10 cellular contexts compared by ENCODE assay signal in the genomic region with DNA sequence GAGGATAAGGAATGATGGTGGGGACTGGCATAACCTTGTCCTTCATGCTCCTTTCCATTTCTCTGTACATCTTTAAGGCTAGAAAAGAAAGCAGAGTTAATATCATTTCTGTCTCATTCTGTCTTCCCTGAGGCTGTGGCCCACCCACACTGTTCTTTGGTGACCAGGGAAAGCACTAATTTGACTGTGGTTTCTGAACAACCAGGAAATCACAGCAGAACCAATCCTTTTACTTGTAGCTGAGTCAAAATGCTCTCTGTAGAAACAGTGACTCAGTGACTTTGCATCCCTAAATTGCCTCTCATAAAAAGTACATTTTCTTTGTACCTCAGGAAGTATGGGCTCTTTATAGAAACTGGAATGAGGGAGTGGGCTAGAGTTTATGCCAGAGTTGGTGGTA. TPM values are rescaled to one million over a fixed set of nuclear protein-coding genes. Genes with fewer than 3 reads are reported as not detected.
DNase-seq lines count a peak whose midpoint lies in the region; ATAC-seq, FAIRE-seq and TF ChIP-seq lines count a peak whose summit lies in the region.
"Had no signal": no experiment of that assay in that cellular context is flagged by ENCODE, and none has a peak within 500 bp of the region (broad histone marks: within the 10 kb centered on the region; RNA-seq: fewer than 3 reads in every experiment).

No MANE protein-coding gene starts in this region.

- H4K20me1 ChIP-seq in keratinocyte (ENCODE audit: control insufficient read depth, extremely low read depth, insufficient read depth, low read length), result no peaks in the 10 kb centered on the region

- H3K36me3 ChIP-seq in keratinocyte (ENCODE audit: control insufficient read depth in 2 of 2, extremely low read depth in 1 of 2, insufficient read depth in 2 of 2, low read length in 2 of 2) (no peaks in the 10 kb centered on the region), left ventricle myocardium inferior (peaks cover 16% of the 10 kb centered on the region)

- H3K27me3 ChIP-seq in keratinocyte (ENCODE audit: control insufficient read depth, extremely low read depth, insufficient read depth, low read length) (no peaks in the 10 kb centered on the region), dorsolateral prefrontal cortex (no peaks in the 10 kb centered on the region), left ventricle myocardium inferior (ENCODE audit: low read depth) (no peaks in the 10 kb centered on the region)

- no peak for TF ChIP-seq CTCF in keratinocyte (optimal IDR thresholded peaks at IDR 0.05 in 1 of 3, IDR thresholded peaks at IDR 0.05 in 1 of 3, conservative IDR thresholded peaks at IDR 0.05 in 1 of 3; ENCODE audit: extremely low read depth in 1 of 3, insufficient read depth in 2 of 3, low read length in 3 of 3)
- TF ChIP-seq CTCF in dorsolateral prefrontal cortex (IDR thresholded peaks at IDR 0.05 in 54 of 56, conservative IDR thresholded peaks at IDR 0.05 in 2 of 56; ENCODE audit: low read depth in 1 of 56, partially characterized antibody in 56 of 56), result no peak
- no peak for TF ChIP-seq CTCF in left ventricle myocardium inferior (IDR thresholded peaks at IDR 0.05; ENCODE audit: borderline replicate concordance)

- no peak overlapping the region for H3K4me3 ChIP-seq in keratinocyte (ENCODE audit: control insufficient read depth in 2 of 3, extremely low read depth in 1 of 3, insufficient read depth in 2 of 3, low read depth in 1 of 3, low read length in 3 of 3)
- no peak overlapping the region for H3K4me3 ChIP-seq in dorsolateral prefrontal cortex
- H3K4me3 ChIP-seq in left ventricle myocardium inferior, result no peak overlapping the region

- intact Hi-C loops in dorsolateral prefrontal cortex (cut with DNase I) (no loop called here), left ventricle myocardium inferior (cut with micrococcal nuclease) (no loop called here)

- peak overlapping the region; percentile 17 for H3K4me2 ChIP-seq in keratinocyte (ENCODE audit: control insufficient read depth, extremely low read depth, insufficient read depth, low read depth, low read length)

- H3K9me1 ChIP-seq in keratinocyte (ENCODE audit: control insufficient read depth, extremely low read depth, insufficient read depth, low read length), result no peaks in the 10 kb centered on the region

- ATAC-seq in GM18858 (IDR thresholded peaks at IDR 0.05; ENCODE audit: unreplicated experiment) (peak; percentile 96), GM21529 (IDR thresholded peaks at IDR 0.05; ENCODE audit: unreplicated experiment) (peak; percentile 89), HG03469 (IDR thresholded peaks at IDR 0.05; ENCODE audit: unreplicated experiment) (peak; percentile 79)
- ATAC-seq: right cardiac atrium had no signal

- H3K79me2 ChIP-seq in keratinocyte (ENCODE audit: control insufficient read depth, insufficient read depth, low read length), result no peaks in the 10 kb centered on the region

- peak; percentile 94 for FAIRE-seq in keratinocyte (lab: Jason Lieb, UNC)

- dilution Hi-C loops in keratinocyte (cut with MboI; ENCODE audit: extremely low pct_ligation_motif_present, low sequenced_read_pairs), result no loop called here

- no peak overlapping the region for H3K9ac ChIP-seq in keratinocyte (ENCODE audit: control insufficient read depth, extremely low read depth, insufficient read depth, low read length)

- peaks cover 28% of the 10 kb centered on the region for H3K4me1 ChIP-seq in keratinocyte (ENCODE audit: control insufficient read depth, extremely low read depth, insufficient read depth, low read length)
- peaks cover 11% of the 10 kb centered on the region for H3K4me1 ChIP-seq in left ventricle myocardium inferior

- peak overlapping the region; percentile 39 for H2AFZ ChIP-seq in keratinocyte (ENCODE audit: control insufficient read depth, low read length)

- H3K9me3 ChIP-seq in keratinocyte (ENCODE audit: control insufficient read depth, low read depth, low read length) (no peaks in the 10 kb centered on the region), left ventricle myocardium inferior (replicated peaks) (no peaks in the 10 kb centered on the region)

- DNase-seq in keratinocyte (ENCODE audit: low read depth, low spot score), result no peak
- DNase-seq in stimulated activated naive CD4-positive, alpha-beta T cell treated with Interleukin-2 at 50 U/mL for 16 hours (lab: John Stamatoyannopoulos, UW), result no peak
- DNase-seq in dorsolateral prefrontal cortex, result no peak
- no peak for DNase-seq in left ventricle myocardium inferior
- DNase-seq in stimulated activated CD4-positive, alpha-beta T cell treated with anti-CD3 and anti-CD28 coated beads, Interleukin-4, amount 100 ng/mL, for 1 hour, result no peak
- DNase-seq: right cardiac atrium had no signal

- H3K27ac ChIP-seq in keratinocyte (ENCODE audit: control insufficient read depth, insufficient read depth, low read length) (no peak overlapping the region), dorsolateral prefrontal cortex (peak overlapping the region in 2 of 59 donors; percentile 3 to 77), left ventricle myocardium inferior (replicated peaks) (no peak overlapping the region)

RNA-seq across cellular contexts. Expression of a gene that starts 28.1 kb away (rescaled TPM):
- 1.6 to 33.2 TPM (median 7.8 TPM) in 3 replicates for polyA plus RNA-seq in keratinocyte
- 2.1 TPM for polyA plus RNA-seq in keratinocyte (2011; ENCODE audit: low read depth)
- 9.0 and 11.3 TPM in 2 replicates for polyA plus RNA-seq in keratinocyte (2011; cell fraction: cytosol; rRNA removed)
- 10.5 and 12.4 TPM in 2 replicates for polyA plus RNA-seq in keratinocyte (2011; cell fraction: nucleus; rRNA removed)
- polyA plus RNA-seq in keratinocyte (2012; ENCODE audit: low replicate concordance), result 0.93 and 1.3 TPM in 2 replicates
- 0.46 to 9.1 TPM (median 3.3 TPM) in 3 replicates for polyA minus RNA-seq in keratinocyte
- polyA minus RNA-seq in keratinocyte (2011; cell fraction: cytosol; rRNA and poly(A)+ RNA removed), result 3.1 TPM
- 2.4 and 6.1 TPM in 2 replicates for polyA minus RNA-seq in keratinocyte (2011; cell fraction: nucleus; rRNA and poly(A)+ RNA removed)
- total RNA-seq in dorsolateral prefrontal cortex, result 10 to 100 TPM in 67 of 120 experiments, 1 to 10 TPM in 53; 3.5 to 32.0 (median 10.7) TPM
- 27.1 TPM for total RNA-seq in left ventricle myocardium inferior
- total RNA-seq: NCI-H460 had no signal
